Comparison of ENCODE assay signal across 1 cellular context in genomic region chr19:49889038-49889686, GRCh38.
TF ChIP-seq lines count a peak whose summit lies in the region.

No MANE protein-coding gene starts in this region.

TF ChIP-seq in GM12878, 131 proteins besides CTCF, POLR2A, EP300 and RAD21:
- no peak for TF ChIP-seq CEBPB (IDR thresholded peaks at IDR 0.05; ENCODE audit: borderline replicate concordance in 1 of 2, low read depth in 2 of 2, low read length in 2 of 2)
- TF ChIP-seq HDGF (IDR thresholded peaks at IDR 0.05): 0 out of 2 replicates have a peak, but pooled peaks have one; percentile 11
